In the genomic region with DNA sequence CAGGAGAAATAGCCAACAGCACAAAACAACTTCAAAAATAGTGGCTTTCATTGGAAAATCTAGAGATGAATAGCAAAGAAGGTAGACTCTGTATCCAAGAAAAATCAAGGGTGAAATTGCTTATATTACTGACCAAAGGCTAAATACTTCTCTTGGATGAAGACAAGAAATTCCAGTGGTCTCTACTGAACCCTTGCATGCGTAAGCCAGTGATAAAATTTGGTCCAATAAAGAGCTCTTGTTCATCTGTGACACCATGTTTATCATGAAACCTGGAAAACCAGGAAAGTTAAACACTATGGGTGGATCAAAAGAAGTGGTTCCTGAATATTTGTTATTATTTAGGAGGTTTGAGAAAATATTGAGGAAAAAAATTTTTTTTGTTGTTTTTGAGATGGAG, we compare ENCODE assay signal across 25 cellular contexts.
"Had no signal": no experiment of that assay in that cellular context is flagged by ENCODE, and none has a peak within 500 bp of the region (broad histone marks: within the 10 kb centered on the region; RNA-seq: fewer than 3 reads in every experiment).

No MANE protein-coding gene starts in this region.

- FAIRE-seq: small intestine, urothelium cell line had no signal

- H3K9ac ChIP-seq: neural progenitor cell had no signal

- H3K4me2 ChIP-seq: neural progenitor cell had no signal

- DNase-seq: islet precursor cell; mesendoderm; naive B cell; natural killer cell; nephron progenitor cell; occipital lobe; ovary; retina; right cardiac atrium; sigmoid colon; small intestine; spleen; stimulated activated CD4-positive, alpha-beta T cell treated with anti-CD3 and anti-CD28 coated beads, Interleukin-4, amount 100 ng/mL, for 24 hours; stimulated activated naive CD4-positive, alpha-beta T cell; tibial artery; upper lobe of right lung had no signal

- H3K27ac ChIP-seq: left ventricle myocardium inferior, neural progenitor cell, neutrophil, ovary, prostate gland, sigmoid colon, suprapubic skin, thoracic aorta, tibial artery, upper lobe of right lung had no signal

- H3K27me3 ChIP-seq: neural progenitor cell, neutrophil, ovary, sigmoid colon, spleen, suprapubic skin, tibial artery, upper lobe of right lung had no signal

- H3K36me3 ChIP-seq: left ventricle myocardium inferior, neural progenitor cell, neutrophil, ovary, prostate gland, sigmoid colon, spleen, suprapubic skin, thoracic aorta, tibial artery, upper lobe of right lung had no signal

- H2AFZ ChIP-seq: neural progenitor cell had no signal

- ATAC-seq: natural killer cell; stimulated activated effector memory CD8-positive, alpha-beta T cell treated with anti-CD3 and anti-CD28 coated beads, Interleukin-12 subunit alpha, Interleukin-12 subunit beta, amount 100 ng/mL, for 72 hours; upper lobe of right lung had no signal

- H3K9me3 ChIP-seq: left ventricle myocardium inferior, neutrophil, ovary, prostate gland, sigmoid colon, spleen, suprapubic skin, thoracic aorta, tibial artery, upper lobe of right lung had no signal

- H3K4me1 ChIP-seq: prostate gland, sigmoid colon, spleen, suprapubic skin, upper lobe of right lung had no signal

- H3K4me3 ChIP-seq: left ventricle myocardium inferior, lung, neural progenitor cell, ovary, prostate gland, sigmoid colon, spleen, suprapubic skin, thoracic aorta, tibial artery, upper lobe of right lung had no signal
